ENCODE assay signal across 27 cellular contexts in genomic region chr9:76534031-76534430, GRCh38.
DNase-seq lines count a peak whose midpoint lies in the region; TF ChIP-seq lines count a peak whose summit lies in the region.
"Had no signal": no experiment of that assay in that cellular context is flagged by ENCODE, and none has a peak within 500 bp of the region (broad histone marks: within the 10 kb centered on the region; RNA-seq: fewer than 3 reads in every experiment).

No MANE protein-coding gene starts in this region.

- BruUV-seq in MCF 10A (replicated peaks; lab: Mats Ljungman, UMichigan): no TSS peak

- TF ChIP-seq CTCF in MCF 10A (IDR thresholded peaks at IDR 0.05; ENCODE audit: unreplicated experiment) (no peak), breast epithelium (IDR thresholded peaks at IDR 0.05) (no peak), fibroblast of pulmonary artery (IDR thresholded peaks at IDR 0.05; ENCODE audit: low read length, missing control alignments) (no peak), thyroid gland (IDR thresholded peaks at IDR 0.05) (no peak)

- POLR2A ChIA-PET in MCF 10A (lab: Yijun Ruan, JAX): interaction anchor here (0.6 to 1.2 kb wide), 4 partner anchors 9 to 75 kb away, joined by 3 to 4 read pairs (median 3); partner anchors contain the start of gene GCNT1

- CTCF ChIA-PET in MCF 10A (lab: Yijun Ruan, JAX): interaction anchor here (0.5 to 0.6 kb wide), 3 partner anchors 10 to 60 kb away, joined by 3 to 4 read pairs (median 3); no protein-coding TSS in a partner anchor
- CTCF ChIA-PET in activated naive CD4-positive, alpha-beta T cell treated with anti-CD3 and anti-CD28 coated beads for 36 hours (lab: Charles Lee): interaction anchor here (0.6 to 0.7 kb wide), 3 partner anchors 125 to 1582 kb away, joined by 3 to 4 read pairs (median 4); no protein-coding TSS in a partner anchor

- H3K9me3 Mint-ChIP-seq in MCF 10A (ENCODE audit: unreplicated experiment): no peaks in the 10 kb centered on the region
- no peaks in the 10 kb centered on the region for H3K9me3 Mint-ChIP-seq in activated naive CD4-positive, alpha-beta T cell treated with anti-CD3 and anti-CD28 coated beads for 36 hours
- H3K9me3 Mint-ChIP-seq: activated naive CD8-positive, alpha-beta T cell treated with anti-CD3 and anti-CD28 coated beads for 36 hours; activated T-helper 17 cell treated with anti-CD3 and anti-CD28 coated beads, Interleukin-2, amount 50 U/mL, for 72 hours had no signal

- H3K36me3 Mint-ChIP-seq in MCF 10A (ENCODE audit: insufficient read depth, unreplicated experiment): no peaks in the 10 kb centered on the region
- H3K36me3 Mint-ChIP-seq in activated naive CD4-positive, alpha-beta T cell treated with anti-CD3 and anti-CD28 coated beads for 36 hours (ENCODE audit: low read depth): no peaks in the 10 kb centered on the region
- H3K36me3 Mint-ChIP-seq: activated naive CD8-positive, alpha-beta T cell treated with anti-CD3 and anti-CD28 coated beads for 36 hours had no signal

- H3K9ac ChIP-seq in adipocyte (ENCODE audit: low read length): no peak overlapping the region

- no peaks in the 10 kb centered on the region for H3K4me1 ChIP-seq in breast epithelium
- peaks cover 28% of the 10 kb centered on the region for H3K4me1 ChIP-seq in adipocyte (ENCODE audit: control insufficient read depth, insufficient read depth, low read length)
- peaks cover 35 to 57% of the 10 kb centered on the region in 2 donors for H3K4me1 ChIP-seq in thyroid gland
- H3K4me1 ChIP-seq: vagina had no signal

- no peak for DNase-seq in MCF 10A (ENCODE audit: unreplicated experiment)
- no peak for DNase-seq in breast epithelium (ENCODE audit: low spot score in 2 of 2)
- DNase-seq in adipocyte (ENCODE audit: low read depth): peak; percentile 55
- DNase-seq in fibroblast of pulmonary artery (ENCODE audit: low read depth): peak; percentile 29
- DNase-seq in thyroid gland: no peak
- DNase-seq in NCI-H1048 (lab: John Stamatoyannopoulos, UW): no peak
- DNase-seq in cerebellar nuclear complex (lab: John Stamatoyannopoulos, UW): no peak
- DNase-seq in activated naive CD4-positive, alpha-beta T cell treated with anti-CD3 and anti-CD28 coated beads for 36 hours: no peak
- DNase-seq: 8988T; activated CD4-positive, alpha-beta T cell treated with anti-CD3 and anti-CD28 coated beads for 4 hours; activated naive CD8-positive, alpha-beta T cell treated with anti-CD3 and anti-CD28 coated beads for 36 hours; C1 segment of cervical spinal cord; Calu3; MV-4-11; NCI-H187 treated with DMSO at 0.1 percent for 48 hours; NCI-H345; NCI-H82; nucleus accumbens; SIG-M5; stimulated activated CD4-positive, alpha-beta T cell treated with anti-CD3 and anti-CD28 coated beads, Interleukin-15, amount 100 ng/mL, for 24 hours; T-helper 1 cell had no signal

- H3K27me3 Mint-ChIP-seq in MCF 10A (ENCODE audit: insufficient read depth, unreplicated experiment): no peaks in the 10 kb centered on the region
- no peaks in the 10 kb centered on the region for H3K27me3 Mint-ChIP-seq in activated naive CD4-positive, alpha-beta T cell treated with anti-CD3 and anti-CD28 coated beads for 36 hours (ENCODE audit: low read depth)
- H3K27me3 Mint-ChIP-seq: activated naive CD8-positive, alpha-beta T cell treated with anti-CD3 and anti-CD28 coated beads for 36 hours; activated T-helper 17 cell treated with anti-CD3 and anti-CD28 coated beads, Interleukin-2, amount 50 U/mL, for 72 hours had no signal

- H3K36me3 ChIP-seq in breast epithelium: no peaks in the 10 kb centered on the region
- H3K36me3 ChIP-seq in adipocyte (ENCODE audit: control insufficient read depth, insufficient read depth, low read length, severe bottlenecking): no peaks in the 10 kb centered on the region
- H3K36me3 ChIP-seq in thyroid gland: no peaks in the 10 kb centered on the region
- H3K36me3 ChIP-seq: cardiac muscle cell, esophagus muscularis mucosa, vagina had no signal

- H3K27ac Mint-ChIP-seq in MCF 10A (ENCODE audit: low read depth, unreplicated experiment): peak overlapping the region; percentile 31
- H3K27ac Mint-ChIP-seq in activated naive CD4-positive, alpha-beta T cell treated with anti-CD3 and anti-CD28 coated beads for 36 hours: no peak overlapping the region
- H3K27ac Mint-ChIP-seq: activated naive CD8-positive, alpha-beta T cell treated with anti-CD3 and anti-CD28 coated beads for 36 hours had no signal

- H3K4me3 ChIP-seq in breast epithelium (no peak overlapping the region), adipocyte (ENCODE audit: low read length) (no peak overlapping the region), fibroblast of pulmonary artery (replicated peaks; ENCODE audit: low read depth, low read length) (no peak overlapping the region), thyroid gland (replicated peaks in 1 of 3) (no peak overlapping the region)
- H3K4me3 ChIP-seq: cardiac muscle cell, esophagus muscularis mucosa, lung, vagina had no signal

- H3K27ac ChIP-seq in breast epithelium (no peak overlapping the region), thyroid gland (peak overlapping the region; percentile 5 to 91 (median 10))
- H3K27ac ChIP-seq: cardiac muscle cell, esophagus muscularis mucosa, HL-60, vagina had no signal

- H3K4me3 Mint-ChIP-seq in MCF 10A (ENCODE audit: unreplicated experiment): no peak overlapping the region
- no peak overlapping the region for H3K4me3 Mint-ChIP-seq in activated naive CD4-positive, alpha-beta T cell treated with anti-CD3 and anti-CD28 coated beads for 36 hours
- H3K4me3 Mint-ChIP-seq: activated naive CD8-positive, alpha-beta T cell treated with anti-CD3 and anti-CD28 coated beads for 36 hours; activated T-helper 17 cell treated with anti-CD3 and anti-CD28 coated beads, Interleukin-2, amount 50 U/mL, for 72 hours had no signal

- no peaks in the 10 kb centered on the region for H3K27me3 ChIP-seq in breast epithelium
- H3K27me3 ChIP-seq in adipocyte (replicated peaks; ENCODE audit: control insufficient read depth, insufficient read depth, low read length): no peaks in the 10 kb centered on the region
- no peaks in the 10 kb centered on the region for H3K27me3 ChIP-seq in thyroid gland
- H3K27me3 ChIP-seq: cardiac muscle cell, esophagus muscularis mucosa, vagina had no signal

- TF ChIP-seq POLR2A in breast epithelium (IDR thresholded peaks at IDR 0.05) (no peak), thyroid gland (IDR thresholded peaks at IDR 0.05) (no peak)

- WGBS in thyroid gland, 2 donors: 63 to 87% methylated on average over 1 of the region's 1 CpG

- H3K4me1 Mint-ChIP-seq in MCF 10A (ENCODE audit: insufficient read depth, unreplicated experiment): peaks cover 25% of the 10 kb centered on the region
- no peaks in the 10 kb centered on the region for H3K4me1 Mint-ChIP-seq in activated naive CD4-positive, alpha-beta T cell treated with anti-CD3 and anti-CD28 coated beads for 36 hours (ENCODE audit: low read depth)

- intact Hi-C loops in MCF 10A (cut with micrococcal nuclease) (no loop called here), breast epithelium (cut with DNase I; ENCODE audit: low total_unique reads) (no loop called here), thyroid gland (cut with DNase I) (no loop called here)
- intact Hi-C loops in activated naive CD4-positive, alpha-beta T cell treated with anti-CD3 and anti-CD28 coated beads for 36 hours (cut with micrococcal nuclease): no loop called here

- H3K9me3 ChIP-seq in breast epithelium: no peaks in the 10 kb centered on the region
- no peaks in the 10 kb centered on the region for H3K9me3 ChIP-seq in adipocyte (ENCODE audit: control insufficient read depth, low read length)
- H3K9me3 ChIP-seq in thyroid gland: no peaks in the 10 kb centered on the region
- H3K9me3 ChIP-seq: esophagus muscularis mucosa, vagina had no signal

Comparison
In these comparisons a context has a peak if more than half of its experiments do, and no peak if none do; other contexts are left out.
1. DNase-seq: peak in adipocyte (single experiment) and fibroblast of pulmonary artery (single experiment); none in MCF 10A (single experiment), breast epithelium (0 of 2), thyroid gland (0 of 2), NCI-H1048 (single experiment), cerebellar nuclear complex (0 of 2) and activated naive CD4-positive, alpha-beta T cell treated with anti-CD3 and anti-CD28 coated beads for 36 hours (single experiment).
2. H3K27ac ChIP-seq: peak in thyroid gland (3 of 3); none in breast epithelium (0 of 2).